Comparison of ENCODE assay signal across 9 cellular contexts in the genomic region with DNA sequence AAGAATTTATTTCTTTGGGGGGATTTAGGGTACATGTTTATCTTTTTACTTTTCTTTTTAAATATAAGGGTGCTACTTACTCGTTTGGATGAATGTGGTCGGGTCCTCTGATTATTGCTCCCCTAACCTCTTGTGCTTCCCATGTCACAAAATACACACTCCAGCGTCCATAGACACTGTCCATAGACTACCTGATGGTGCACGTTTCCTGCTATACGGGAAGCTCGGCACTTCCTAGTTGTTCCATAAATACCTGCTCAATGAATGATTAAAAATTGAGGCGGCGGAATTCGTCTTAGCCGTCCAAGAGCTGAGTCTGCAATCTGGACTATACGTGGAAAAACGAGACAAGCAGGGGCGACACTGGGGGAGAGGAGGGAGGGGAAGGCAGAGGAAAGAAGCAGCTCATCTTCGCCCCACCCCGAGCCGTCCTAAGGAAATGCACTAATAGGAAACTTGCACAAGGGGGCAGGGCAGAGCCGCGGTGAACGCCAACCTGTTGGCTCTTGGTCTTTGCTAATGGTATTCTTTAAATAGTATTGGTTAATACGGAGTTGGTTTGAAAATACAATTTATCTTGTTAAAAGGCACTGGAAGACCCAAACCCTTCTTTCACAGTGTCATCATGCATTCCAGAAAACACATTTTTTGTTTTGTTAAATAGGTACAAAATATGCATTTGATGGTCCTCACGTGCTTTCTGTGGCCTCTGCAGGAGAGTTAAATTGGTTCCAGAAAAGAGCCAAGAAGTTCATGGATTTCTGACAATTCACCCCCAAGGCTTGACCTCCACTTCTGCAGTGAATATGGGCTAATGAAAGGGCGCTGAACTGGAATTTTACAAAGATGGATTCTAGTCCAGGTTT.
A peak's percentile ranks its signal among the peaks of the same experiment; 100 is the strongest.
DNase-seq lines count a peak whose midpoint lies in the region; ATAC-seq and TF ChIP-seq lines count a peak whose summit lies in the region.
"Had no signal": no experiment of that assay in that cellular context is flagged by ENCODE, and none has a peak within 500 bp of the region (broad histone marks: within the 10 kb centered on the region; RNA-seq: fewer than 3 reads in every experiment).

No MANE protein-coding gene starts in this region.

- ATAC-seq in GM18909 (IDR thresholded peaks at IDR 0.05; ENCODE audit: poor library complexity, unreplicated experiment) (peak; percentile 87), right cardiac atrium (peak; percentile 80 to 82), HG02981 (IDR thresholded peaks at IDR 0.05; ENCODE audit: unreplicated experiment) (no peak)
- no peak for ATAC-seq in activated CD8-positive, alpha-beta T cell treated with anti-CD3 and anti-CD28 coated beads, Interleukin-2, amount 10 ng/mL, durations not matched to agents 7 days and 5 days

- H3K27me3 Mint-ChIP-seq in Calu3 (ENCODE audit: unreplicated experiment), result no peaks in the 10 kb centered on the region
- H3K27me3 Mint-ChIP-seq in activated CD8-positive, alpha-beta T cell treated with anti-CD3 and anti-CD28 coated beads, Interleukin-2, amount 10 ng/mL, durations not matched to agents 7 days and 5 days (ENCODE audit: low read depth), result no peaks in the 10 kb centered on the region

- no peak overlapping the region for H3K27ac Mint-ChIP-seq in Calu3 (ENCODE audit: unreplicated experiment)
- no peak overlapping the region for H3K27ac Mint-ChIP-seq in activated CD8-positive, alpha-beta T cell treated with anti-CD3 and anti-CD28 coated beads, Interleukin-2, amount 10 ng/mL, durations not matched to agents 7 days and 5 days
- H3K27ac Mint-ChIP-seq: natural killer cell treated with Interleukin-12 subunit alpha and Interleukin-12 subunit beta and Interleukin-15 and Interleukin-18, amount 100 ng/mL, for 72 hours had no signal

- peak overlapping the region; percentile 55 for H3K4me3 Mint-ChIP-seq in Calu3 (ENCODE audit: low read depth, unreplicated experiment)
- peak overlapping the region; percentile 37 for H3K4me3 Mint-ChIP-seq in activated CD8-positive, alpha-beta T cell treated with anti-CD3 and anti-CD28 coated beads, Interleukin-2, amount 10 ng/mL, durations not matched to agents 7 days and 5 days
- H3K4me3 Mint-ChIP-seq: natural killer cell treated with Interleukin-12 subunit alpha and Interleukin-12 subunit beta and Interleukin-15 and Interleukin-18, amount 100 ng/mL, for 72 hours had no signal

- intact Hi-C loops in Calu3 (cut with micrococcal nuclease; ENCODE audit: unreplicated experiment), result loop anchor here (1.0 to 10.0 kb wide), 3 partner anchors 28 to 323 kb away; no protein-coding TSS in a partner anchor
- intact Hi-C loops in right cardiac atrium (cut with DNase I), result loop anchor here in 2 of 4 donors (5.0 to 10.0 kb wide), 3 partner anchors 151 to 217 kb away; no protein-coding TSS in a partner anchor

- peaks cover 14% of the 10 kb centered on the region for H3K4me1 Mint-ChIP-seq in Calu3 (ENCODE audit: low read depth, unreplicated experiment)
- peaks cover 1% of the 10 kb centered on the region for H3K4me1 Mint-ChIP-seq in activated CD8-positive, alpha-beta T cell treated with anti-CD3 and anti-CD28 coated beads, Interleukin-2, amount 10 ng/mL, durations not matched to agents 7 days and 5 days (ENCODE audit: low read depth)

- no peak overlapping the region for H3K4me3 ChIP-seq in right cardiac atrium (ENCODE audit: low read length)

- no peaks in the 10 kb centered on the region for H3K36me3 Mint-ChIP-seq in Calu3 (ENCODE audit: insufficient read depth, unreplicated experiment)
- no peaks in the 10 kb centered on the region for H3K36me3 Mint-ChIP-seq in activated CD8-positive, alpha-beta T cell treated with anti-CD3 and anti-CD28 coated beads, Interleukin-2, amount 10 ng/mL, durations not matched to agents 7 days and 5 days (ENCODE audit: low read depth)

- H3K4me1 ChIP-seq in right cardiac atrium (ENCODE audit: control insufficient read depth, insufficient read depth, low read length), result no peaks in the 10 kb centered on the region

- CTCF ChIA-PET in Calu3 (lab: Charles Lee), result interaction anchor here (0.6 to 1.8 kb wide), 21 partner anchors 25 to 397 kb away, joined by 3 to 13 read pairs (median 4); no protein-coding TSS in a partner anchor
- CTCF ChIA-PET in activated CD8-positive, alpha-beta T cell treated with anti-CD3 and anti-CD28 coated beads, Interleukin-2, amount 10 ng/mL, durations not matched to agents 7 days and 5 days (lab: Charles Lee), result interaction anchor here (0.8 to 2.2 kb wide), 12 partner anchors 9 to 978 kb away, joined by 3 to 8 read pairs (median 3); no protein-coding TSS in a partner anchor

- H3K9me3 Mint-ChIP-seq in Calu3 (ENCODE audit: low read depth, unreplicated experiment), result peaks cover 11% of the 10 kb centered on the region
- peaks cover 5% of the 10 kb centered on the region for H3K9me3 Mint-ChIP-seq in activated CD8-positive, alpha-beta T cell treated with anti-CD3 and anti-CD28 coated beads, Interleukin-2, amount 10 ng/mL, durations not matched to agents 7 days and 5 days (ENCODE audit: insufficient read depth)

- H3K27ac ChIP-seq in right cardiac atrium (ENCODE audit: low read length), result no peak overlapping the region

- DNase-seq in Calu3, result peak; percentile 77
- DNase-seq in HT1080 (ENCODE audit: low read depth), result peak; percentile 21
- DNase-seq in activated CD8-positive, alpha-beta T cell treated with anti-CD3 and anti-CD28 coated beads, Interleukin-2, amount 10 ng/mL, durations not matched to agents 7 days and 5 days, result peak; percentile 55
- DNase-seq in right cardiac atrium, result peak; percentile 44 to 76 (median 75)
- DNase-seq in stimulated activated CD4-positive, alpha-beta T cell treated with anti-CD3 and anti-CD28 coated beads, Interleukin-1b, Interleukin-23, amount 100 ng/mL, for 48 hours, result peak; percentile 13
- DNase-seq in T-helper 9 cell, result no peak

- peak; percentile 81 for TF ChIP-seq CTCF in Calu3 (IDR thresholded peaks at IDR 0.05; ENCODE audit: unreplicated experiment)

- H3K9me3 ChIP-seq in right cardiac atrium (ENCODE audit: control insufficient read depth, low read length), result no peaks in the 10 kb centered on the region

- POLR2A ChIA-PET in activated CD8-positive, alpha-beta T cell treated with anti-CD3 and anti-CD28 coated beads, Interleukin-2, amount 10 ng/mL, durations not matched to agents 7 days and 5 days (lab: Charles Lee), result no interaction called here

- no peaks in the 10 kb centered on the region for H3K27me3 ChIP-seq in right cardiac atrium (ENCODE audit: control insufficient read depth, insufficient read depth)

- no TSS peak for BruUV-seq in Calu3 (replicated peaks; lab: Mats Ljungman, UMichigan)

- 40% methylated on average over 22 of the region's 22 CpGs for WGBS in right cardiac atrium

Comparison
In these comparisons a context has a peak if more than half of its experiments do, and no peak if none do; other contexts are left out.
1. ATAC-seq: peak in GM18909 (single experiment) and right cardiac atrium (2 of 2); none in activated CD8-positive, alpha-beta T cell treated with anti-CD3 and anti-CD28 coated beads, Interleukin-2, amount 10 ng/mL, durations not matched to agents 7 days and 5 days (single experiment) and HG02981 (single experiment).